14 cellular contexts compared by ENCODE assay signal in the genomic region with DNA sequence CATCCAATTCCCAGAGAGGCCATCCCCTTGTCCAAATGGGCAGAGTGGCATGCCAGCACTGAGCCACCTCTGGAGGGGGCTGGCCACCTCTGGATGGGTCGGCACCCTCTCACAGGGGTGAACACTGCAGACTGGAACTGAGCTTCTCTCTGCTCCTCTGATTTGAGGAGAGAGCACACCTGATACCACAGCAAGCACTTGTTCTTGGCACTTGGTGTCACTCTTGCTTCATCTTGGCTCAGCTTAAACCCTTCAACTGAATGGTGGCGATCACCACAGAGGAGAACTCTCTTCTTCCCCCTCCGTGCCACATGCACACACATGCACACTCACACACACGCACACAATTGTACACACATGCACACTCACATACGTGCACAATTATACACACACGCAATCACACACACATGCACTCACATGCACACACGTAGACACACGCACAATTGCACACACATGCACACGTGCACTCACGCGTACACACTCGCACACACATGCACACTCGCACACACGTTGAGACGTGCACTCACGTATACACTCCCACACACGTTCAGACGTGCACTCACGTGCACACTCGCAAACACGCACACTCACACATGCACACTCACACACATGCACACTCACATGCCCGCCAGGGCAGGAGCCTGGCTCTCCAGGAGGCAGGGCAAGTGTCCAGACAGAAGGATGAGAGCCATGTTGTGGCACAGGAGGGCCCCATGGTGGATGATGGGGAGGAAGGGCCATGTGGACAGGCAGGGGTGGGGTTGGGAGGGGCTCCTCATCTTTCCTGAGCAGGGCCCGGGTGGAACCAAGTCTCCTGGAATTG. TPM values are rescaled to one million over a fixed set of nuclear protein-coding genes. Genes with fewer than 3 reads are reported as not detected.
DNase-seq lines count a peak whose midpoint lies in the region; ATAC-seq lines count a peak whose summit lies in the region.
"Had no signal": no experiment of that assay in that cellular context is flagged by ENCODE, and none has a peak within 500 bp of the region (broad histone marks: within the 10 kb centered on the region; RNA-seq: fewer than 3 reads in every experiment).

No MANE protein-coding gene starts in this region.

- no peak overlapping the region for H3K27ac ChIP-seq in CD4-positive, alpha-beta memory T cell (ENCODE audit: low read depth, low read length)

- no peak overlapping the region for H3K4me3 Mint-ChIP-seq in activated T-cell treated with anti-CD3 and anti-CD28 coated beads, Interleukin-2, amount 50 U/mL, for 4 hours
- H3K4me3 Mint-ChIP-seq in stimulated activated memory B cell treated with anti-CD40 and anti-IgM and Interleukin-4, amounts not matched to agents 10 μg/mL and 1 μg/mL and 100 μg/mL, for 72 hours, result no peak overlapping the region
- peak overlapping the region in 1 of 8 donors; percentile 33 for H3K4me3 Mint-ChIP-seq in CD4-positive, alpha-beta memory T cell

- ATAC-seq in activated T-cell treated with anti-CD3 and anti-CD28 coated beads, Interleukin-2, amount 50 U/mL, for 4 hours, result peak; percentile 57 to 62
- ATAC-seq in stimulated activated memory B cell treated with anti-CD40 and anti-IgM and Interleukin-4, amounts not matched to agents 10 μg/mL and 1 μg/mL and 100 μg/mL, for 72 hours, result peak; percentile 56
- ATAC-seq in HG03039 (IDR thresholded peaks at IDR 0.05; ENCODE audit: unreplicated experiment) (no peak), HG02870 (IDR thresholded peaks at IDR 0.05; ENCODE audit: unreplicated experiment) (no peak)

- H3K4me3 ChIP-seq in CD4-positive, alpha-beta memory T cell (ENCODE audit: low read length in 2 of 2), result no peak overlapping the region

- no peaks in the 10 kb centered on the region for H3K4me1 ChIP-seq in CD4-positive, alpha-beta memory T cell (ENCODE audit: insufficient read depth, low read length)

- H3K36me3 ChIP-seq in CD4-positive, alpha-beta memory T cell (ENCODE audit: insufficient read depth, low read length), result no peaks in the 10 kb centered on the region

- no peak for DNase-seq in activated T-cell treated with anti-CD3 and anti-CD28 coated beads, Interleukin-2, amount 50 U/mL, for 4 hours
- no peak for DNase-seq in activated T-cell treated with anti-CD3 and anti-CD28 coated beads for 4 hours
- DNase-seq in NCI-H2196 (lab: John Stamatoyannopoulos, UW; ENCODE audit: unreplicated experiment), result peak; percentile 24
- peak; percentile 61 for DNase-seq in cerebellum (ENCODE audit: low spot score)
- no peak for DNase-seq in CD4-positive, alpha-beta memory T cell
- DNase-seq: AML-193; effector CD4-positive, alpha-beta T cell; EL; NCI-H146; OCI-M1; T1000 had no signal

- H3K27me3 ChIP-seq in CD4-positive, alpha-beta memory T cell (ENCODE audit: insufficient read depth, low read length), result no peaks in the 10 kb centered on the region

- H3K36me3 Mint-ChIP-seq in activated T-cell treated with anti-CD3 and anti-CD28 coated beads, Interleukin-2, amount 50 U/mL, for 4 hours (ENCODE audit: insufficient read depth), result no peaks in the 10 kb centered on the region
- no peaks in the 10 kb centered on the region for H3K36me3 Mint-ChIP-seq in stimulated activated memory B cell treated with anti-CD40 and anti-IgM and Interleukin-4, amounts not matched to agents 10 μg/mL and 1 μg/mL and 100 μg/mL, for 72 hours
- no peaks in the 10 kb centered on the region for H3K36me3 Mint-ChIP-seq in CD4-positive, alpha-beta memory T cell

- no peaks in the 10 kb centered on the region for H3K4me1 Mint-ChIP-seq in activated T-cell treated with anti-CD3 and anti-CD28 coated beads, Interleukin-2, amount 50 U/mL, for 4 hours (ENCODE audit: low read depth)
- H3K4me1 Mint-ChIP-seq in stimulated activated memory B cell treated with anti-CD40 and anti-IgM and Interleukin-4, amounts not matched to agents 10 μg/mL and 1 μg/mL and 100 μg/mL, for 72 hours, result peaks cover 21% of the 10 kb centered on the region
- H3K4me1 Mint-ChIP-seq in CD4-positive, alpha-beta memory T cell, result peaks cover 0 to 1% (median 0%) of the 10 kb centered on the region in 4 donors

- no peaks in the 10 kb centered on the region for H3K9me3 ChIP-seq in CD4-positive, alpha-beta memory T cell (ENCODE audit: control insufficient read depth in 1 of 2, low read length in 2 of 2)

- CTCF ChIA-PET in CD4-positive, alpha-beta memory T cell (lab: Charles Lee; ENCODE audit: partially characterized antibody), result interaction anchor here (1.1 to 1.5 kb wide), 2 partner anchors 75 to 77 kb away, joined by 4 read pairs; a partner anchor contains a TSS

- no peak overlapping the region for H3K27ac Mint-ChIP-seq in stimulated activated memory B cell treated with anti-CD40 and anti-IgM and Interleukin-4, amounts not matched to agents 10 μg/mL and 1 μg/mL and 100 μg/mL, for 72 hours
- peak overlapping the region in 1 of 7 donors; percentile 22 for H3K27ac Mint-ChIP-seq in CD4-positive, alpha-beta memory T cell

- H3K9me3 Mint-ChIP-seq in activated T-cell treated with anti-CD3 and anti-CD28 coated beads, Interleukin-2, amount 50 U/mL, for 4 hours, result no peaks in the 10 kb centered on the region
- H3K9me3 Mint-ChIP-seq in stimulated activated memory B cell treated with anti-CD40 and anti-IgM and Interleukin-4, amounts not matched to agents 10 μg/mL and 1 μg/mL and 100 μg/mL, for 72 hours, result no peaks in the 10 kb centered on the region
- H3K9me3 Mint-ChIP-seq in CD4-positive, alpha-beta memory T cell, result peaks cover 0 to 2% (median 0%) of the 10 kb centered on the region in 8 donors

- POLR2A ChIA-PET in CD4-positive, alpha-beta memory T cell (lab: Charles Lee; ENCODE audit: partially characterized antibody), result no interaction called here

- intact Hi-C loops in CD4-positive, alpha-beta memory T cell (cut with micrococcal nuclease), result no loop called here

- peaks cover 4% of the 10 kb centered on the region for H3K27me3 Mint-ChIP-seq in activated T-cell treated with anti-CD3 and anti-CD28 coated beads, Interleukin-2, amount 50 U/mL, for 4 hours (ENCODE audit: low read depth)
- H3K27me3 Mint-ChIP-seq in stimulated activated memory B cell treated with anti-CD40 and anti-IgM and Interleukin-4, amounts not matched to agents 10 μg/mL and 1 μg/mL and 100 μg/mL, for 72 hours, result peaks cover 9% of the 10 kb centered on the region
- peaks cover 4 to 7% of the 10 kb centered on the region in 2 donors for H3K27me3 Mint-ChIP-seq in CD4-positive, alpha-beta memory T cell

RNA-seq across cellular contexts. Expression of a gene that starts 23.4 kb away (rescaled TPM):
- total RNA-seq in activated T-cell treated with anti-CD3 and anti-CD28 coated beads, Interleukin-2, amount 50 U/mL, for 4 hours, result under 1 TPM in 2 of 3 donors, not detected in 1; 0.05 TPM
- total RNA-seq in cerebellum, result 0.73 TPM
- total RNA-seq in CD4-positive, alpha-beta memory T cell, result not detected
- polyA plus RNA-seq in CD4-positive, alpha-beta memory T cell, result not detected

RNA-seq across cellular contexts. Expression of a gene that starts 23.5 kb away (rescaled TPM):
- total RNA-seq in activated T-cell treated with anti-CD3 and anti-CD28 coated beads, Interleukin-2, amount 50 U/mL, for 4 hours, result 1 to 10 TPM in 1 of 3 donors, under 1 TPM in 2; 0.52 to 1.4 (median 0.56) TPM
- total RNA-seq in cerebellum, result 4.9 TPM
- total RNA-seq in CD4-positive, alpha-beta memory T cell, result under 1 TPM; 0.42 to 0.64 TPM
- under 1 TPM; 0.68 to 0.93 TPM for polyA plus RNA-seq in CD4-positive, alpha-beta memory T cell

RNA-seq across cellular contexts. Expression of a gene that starts 29.5 kb away (rescaled TPM):
- 10 to 100 TPM; 17.3 to 19.4 (median 17.4) TPM for total RNA-seq in activated T-cell treated with anti-CD3 and anti-CD28 coated beads, Interleukin-2, amount 50 U/mL, for 4 hours
- 5.7 TPM for total RNA-seq in cerebellum
- 10 to 100 TPM; 25.6 to 26.9 TPM for total RNA-seq in CD4-positive, alpha-beta memory T cell
- polyA plus RNA-seq in CD4-positive, alpha-beta memory T cell, result 10 to 100 TPM in 1 of 2 donors, 1 to 10 TPM in 1; 5.2 to 13.7 TPM

RNA-seq across cellular contexts. Expression of a gene that starts 47.7 kb away (rescaled TPM):
- total RNA-seq in activated T-cell treated with anti-CD3 and anti-CD28 coated beads, Interleukin-2, amount 50 U/mL, for 4 hours, result 1,000 to 10,000 TPM in 1 of 3 donors, 100 to 1,000 TPM in 2; 944 to 1,135 (median 977) TPM
- 290 TPM for total RNA-seq in cerebellum
- total RNA-seq in CD4-positive, alpha-beta memory T cell, result 100 to 1,000 TPM; 540 to 578 TPM
- polyA plus RNA-seq in CD4-positive, alpha-beta memory T cell, result 1,000 to 10,000 TPM; 2,794 to 2,825 TPM

RNA-seq across cellular contexts. Expression of a gene that starts 50.0 kb away (rescaled TPM):
- 10 to 100 TPM; 60.8 to 72.9 (median 60.8) TPM for total RNA-seq in activated T-cell treated with anti-CD3 and anti-CD28 coated beads, Interleukin-2, amount 50 U/mL, for 4 hours
- 40.6 TPM for total RNA-seq in cerebellum
- 10 to 100 TPM; 93.6 to 95.5 TPM for total RNA-seq in CD4-positive, alpha-beta memory T cell
- polyA plus RNA-seq in CD4-positive, alpha-beta memory T cell, result 10 to 100 TPM; 24.0 to 31.1 TPM

Comparison
In these comparisons a context has a peak if more than half of its experiments do, and no peak if none do; other contexts are left out.
1. ATAC-seq: peak in activated T-cell treated with anti-CD3 and anti-CD28 coated beads, Interleukin-2, amount 50 U/mL, for 4 hours (2 of 2) and stimulated activated memory B cell treated with anti-CD40 and anti-IgM and Interleukin-4, amounts not matched to agents 10 μg/mL and 1 μg/mL and 100 μg/mL, for 72 hours (single experiment); none in HG03039 (single experiment) and HG02870 (single experiment).
2. DNase-seq: peak in NCI-H2196 (single experiment) and cerebellum (single experiment); none in activated T-cell treated with anti-CD3 and anti-CD28 coated beads, Interleukin-2, amount 50 U/mL, for 4 hours (single experiment), activated T-cell treated with anti-CD3 and anti-CD28 coated beads for 4 hours (single experiment) and CD4-positive, alpha-beta memory T cell (0 of 5).